Comparison of ENCODE assay signal across 1 cellular context in genomic region chr18:11501352-11501751, GRCh38.
TF ChIP-seq lines count a peak whose summit lies in the region.

No MANE protein-coding gene starts in this region.

TF ChIP-seq in HepG2, 621 proteins besides CTCF, POLR2A, EP300 and RAD21 (continued from another document and continues in another):
- TF ChIP-seq, protein P1, sequence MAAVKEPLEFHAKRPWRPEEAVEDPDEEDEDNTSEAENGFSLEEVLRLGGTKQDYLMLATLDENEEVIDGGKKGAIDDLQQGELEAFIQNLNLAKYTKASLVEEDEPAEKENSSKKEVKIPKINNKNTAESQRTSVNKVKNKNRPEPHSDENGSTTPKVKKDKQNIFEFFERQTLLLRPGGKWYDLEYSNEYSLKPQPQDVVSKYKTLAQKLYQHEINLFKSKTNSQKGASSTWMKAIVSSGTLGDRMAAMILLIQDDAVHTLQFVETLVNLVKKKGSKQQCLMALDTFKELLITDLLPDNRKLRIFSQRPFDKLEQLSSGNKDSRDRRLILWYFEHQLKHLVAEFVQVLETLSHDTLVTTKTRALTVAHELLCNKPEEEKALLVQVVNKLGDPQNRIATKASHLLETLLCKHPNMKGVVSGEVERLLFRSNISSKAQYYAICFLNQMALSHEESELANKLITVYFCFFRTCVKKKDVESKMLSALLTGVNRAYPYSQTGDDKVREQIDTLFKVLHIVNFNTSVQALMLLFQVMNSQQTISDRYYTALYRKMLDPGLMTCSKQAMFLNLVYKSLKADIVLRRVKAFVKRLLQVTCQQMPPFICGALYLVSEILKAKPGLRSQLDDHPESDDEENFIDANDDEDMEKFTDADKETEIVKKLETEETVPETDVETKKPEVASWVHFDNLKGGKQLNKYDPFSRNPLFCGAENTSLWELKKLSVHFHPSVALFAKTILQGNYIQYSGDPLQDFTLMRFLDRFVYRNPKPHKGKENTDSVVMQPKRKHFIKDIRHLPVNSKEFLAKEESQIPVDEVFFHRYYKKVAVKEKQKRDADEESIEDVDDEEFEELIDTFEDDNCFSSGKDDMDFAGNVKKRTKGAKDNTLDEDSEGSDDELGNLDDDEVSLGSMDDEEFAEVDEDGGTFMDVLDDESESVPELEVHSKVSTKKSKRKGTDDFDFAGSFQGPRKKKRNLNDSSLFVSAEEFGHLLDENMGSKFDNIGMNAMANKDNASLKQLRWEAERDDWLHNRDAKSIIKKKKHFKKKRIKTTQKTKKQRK (IDR thresholded peaks at IDR 0.05; ENCODE audit: low read length) = no peak
- TF ChIP-seq ZNF549 (CRISPR knock-in tag; IDR thresholded peaks at IDR 0.05) (no peak), SRF (IDR thresholded peaks at IDR 0.05; ENCODE audit: low read depth, low read length) (no peak), TEF (CRISPR knock-in tag; IDR thresholded peaks at IDR 0.05) (no peak), SMARCC2 (IDR thresholded peaks at IDR 0.05) (no peak), ZNF160 (CRISPR knock-in tag; IDR thresholded peaks at IDR 0.05) (no peak), ZNF644 (CRISPR knock-in tag; IDR thresholded peaks at IDR 0.05; ENCODE audit: low read depth) (peak; percentile 96), ZNF777 (CRISPR knock-in tag; IDR thresholded peaks at IDR 0.05) (no peak), CENPX (CRISPR knock-in tag; IDR thresholded peaks at IDR 0.05) (no peak), SETDB1 (CRISPR knock-in tag; IDR thresholded peaks at IDR 0.05; ENCODE audit: borderline replicate concordance) (no peak), HIVEP1 (CRISPR knock-in tag; IDR thresholded peaks at IDR 0.05) (no peak), POGZ (CRISPR knock-in tag; IDR thresholded peaks at IDR 0.05) (peak; percentile 19; the same call in 1 of the 2 replicates), ZNF7 (CRISPR knock-in tag; IDR thresholded peaks at IDR 0.05) (no peak), ATF1 (CRISPR knock-in tag; IDR thresholded peaks at IDR 0.05) (no peak), NFE2L2 (IDR thresholded peaks at IDR 0.05; ENCODE audit: low read length) (no peak), AGO1 (IDR thresholded peaks at IDR 0.05; ENCODE audit: low read depth, low read length, poor library complexity, severe bottlenecking) (no peak), NR2F6 (IDR thresholded peaks at IDR 0.05) (no peak), NR2F6 (CRISPR knock-in tag; IDR thresholded peaks at IDR 0.05) (peak; percentile 29; the same call in 1 of the 2 replicates), ZNF274 (CRISPR knock-in tag; IDR thresholded peaks at IDR 0.05) (no peak), PHB2 (IDR thresholded peaks at IDR 0.05; ENCODE audit: partially characterized antibody) (no peak), ZNF678 (CRISPR knock-in tag; IDR thresholded peaks at IDR 0.05) (no peak), ZNF317 (CRISPR knock-in tag; IDR thresholded peaks at IDR 0.05) (no peak), ZFP82 (CRISPR knock-in tag; IDR thresholded peaks at IDR 0.05; ENCODE audit: borderline replicate concordance) (no peak), SUZ12 (IDR thresholded peaks at IDR 0.05; ENCODE audit: low read depth, low read length) (no peak), ZMAT3 (CRISPR knock-in tag; conservative IDR thresholded peaks at IDR 0.05) (0 out of 2 replicates have a peak, but pooled peaks have one; percentile 1), ZBTB20 (CRISPR knock-in tag; IDR thresholded peaks at IDR 0.05; ENCODE audit: borderline replicate concordance, low read depth) (peak; percentile 37; the same call in 1 of the 2 replicates), ZC3H13 (CRISPR knock-in tag; IDR thresholded peaks at IDR 0.05) (no peak)
- TF ChIP-seq, protein P2, sequence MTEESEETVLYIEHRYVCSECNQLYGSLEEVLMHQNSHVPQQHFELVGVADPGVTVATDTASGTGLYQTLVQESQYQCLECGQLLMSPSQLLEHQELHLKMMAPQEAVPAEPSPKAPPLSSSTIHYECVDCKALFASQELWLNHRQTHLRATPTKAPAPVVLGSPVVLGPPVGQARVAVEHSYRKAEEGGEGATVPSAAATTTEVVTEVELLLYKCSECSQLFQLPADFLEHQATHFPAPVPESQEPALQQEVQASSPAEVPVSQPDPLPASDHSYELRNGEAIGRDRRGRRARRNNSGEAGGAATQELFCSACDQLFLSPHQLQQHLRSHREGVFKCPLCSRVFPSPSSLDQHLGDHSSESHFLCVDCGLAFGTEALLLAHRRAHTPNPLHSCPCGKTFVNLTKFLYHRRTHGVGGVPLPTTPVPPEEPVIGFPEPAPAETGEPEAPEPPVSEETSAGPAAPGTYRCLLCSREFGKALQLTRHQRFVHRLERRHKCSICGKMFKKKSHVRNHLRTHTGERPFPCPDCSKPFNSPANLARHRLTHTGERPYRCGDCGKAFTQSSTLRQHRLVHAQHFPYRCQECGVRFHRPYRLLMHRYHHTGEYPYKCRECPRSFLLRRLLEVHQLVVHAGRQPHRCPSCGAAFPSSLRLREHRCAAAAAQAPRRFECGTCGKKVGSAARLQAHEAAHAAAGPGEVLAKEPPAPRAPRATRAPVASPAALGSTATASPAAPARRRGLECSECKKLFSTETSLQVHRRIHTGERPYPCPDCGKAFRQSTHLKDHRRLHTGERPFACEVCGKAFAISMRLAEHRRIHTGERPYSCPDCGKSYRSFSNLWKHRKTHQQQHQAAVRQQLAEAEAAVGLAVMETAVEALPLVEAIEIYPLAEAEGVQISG (CRISPR knock-in tag; IDR thresholded peaks at IDR 0.05) = no peak
- TF ChIP-seq, protein P3, sequence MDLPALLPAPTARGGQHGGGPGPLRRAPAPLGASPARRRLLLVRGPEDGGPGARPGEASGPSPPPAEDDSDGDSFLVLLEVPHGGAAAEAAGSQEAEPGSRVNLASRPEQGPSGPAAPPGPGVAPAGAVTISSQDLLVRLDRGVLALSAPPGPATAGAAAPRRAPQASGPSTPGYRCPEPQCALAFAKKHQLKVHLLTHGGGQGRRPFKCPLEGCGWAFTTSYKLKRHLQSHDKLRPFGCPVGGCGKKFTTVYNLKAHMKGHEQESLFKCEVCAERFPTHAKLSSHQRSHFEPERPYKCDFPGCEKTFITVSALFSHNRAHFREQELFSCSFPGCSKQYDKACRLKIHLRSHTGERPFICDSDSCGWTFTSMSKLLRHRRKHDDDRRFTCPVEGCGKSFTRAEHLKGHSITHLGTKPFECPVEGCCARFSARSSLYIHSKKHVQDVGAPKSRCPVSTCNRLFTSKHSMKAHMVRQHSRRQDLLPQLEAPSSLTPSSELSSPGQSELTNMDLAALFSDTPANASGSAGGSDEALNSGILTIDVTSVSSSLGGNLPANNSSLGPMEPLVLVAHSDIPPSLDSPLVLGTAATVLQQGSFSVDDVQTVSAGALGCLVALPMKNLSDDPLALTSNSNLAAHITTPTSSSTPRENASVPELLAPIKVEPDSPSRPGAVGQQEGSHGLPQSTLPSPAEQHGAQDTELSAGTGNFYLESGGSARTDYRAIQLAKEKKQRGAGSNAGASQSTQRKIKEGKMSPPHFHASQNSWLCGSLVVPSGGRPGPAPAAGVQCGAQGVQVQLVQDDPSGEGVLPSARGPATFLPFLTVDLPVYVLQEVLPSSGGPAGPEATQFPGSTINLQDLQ (CRISPR knock-in tag; IDR thresholded peaks at IDR 0.05) = no peak
- TF ChIP-seq, protein P4, sequence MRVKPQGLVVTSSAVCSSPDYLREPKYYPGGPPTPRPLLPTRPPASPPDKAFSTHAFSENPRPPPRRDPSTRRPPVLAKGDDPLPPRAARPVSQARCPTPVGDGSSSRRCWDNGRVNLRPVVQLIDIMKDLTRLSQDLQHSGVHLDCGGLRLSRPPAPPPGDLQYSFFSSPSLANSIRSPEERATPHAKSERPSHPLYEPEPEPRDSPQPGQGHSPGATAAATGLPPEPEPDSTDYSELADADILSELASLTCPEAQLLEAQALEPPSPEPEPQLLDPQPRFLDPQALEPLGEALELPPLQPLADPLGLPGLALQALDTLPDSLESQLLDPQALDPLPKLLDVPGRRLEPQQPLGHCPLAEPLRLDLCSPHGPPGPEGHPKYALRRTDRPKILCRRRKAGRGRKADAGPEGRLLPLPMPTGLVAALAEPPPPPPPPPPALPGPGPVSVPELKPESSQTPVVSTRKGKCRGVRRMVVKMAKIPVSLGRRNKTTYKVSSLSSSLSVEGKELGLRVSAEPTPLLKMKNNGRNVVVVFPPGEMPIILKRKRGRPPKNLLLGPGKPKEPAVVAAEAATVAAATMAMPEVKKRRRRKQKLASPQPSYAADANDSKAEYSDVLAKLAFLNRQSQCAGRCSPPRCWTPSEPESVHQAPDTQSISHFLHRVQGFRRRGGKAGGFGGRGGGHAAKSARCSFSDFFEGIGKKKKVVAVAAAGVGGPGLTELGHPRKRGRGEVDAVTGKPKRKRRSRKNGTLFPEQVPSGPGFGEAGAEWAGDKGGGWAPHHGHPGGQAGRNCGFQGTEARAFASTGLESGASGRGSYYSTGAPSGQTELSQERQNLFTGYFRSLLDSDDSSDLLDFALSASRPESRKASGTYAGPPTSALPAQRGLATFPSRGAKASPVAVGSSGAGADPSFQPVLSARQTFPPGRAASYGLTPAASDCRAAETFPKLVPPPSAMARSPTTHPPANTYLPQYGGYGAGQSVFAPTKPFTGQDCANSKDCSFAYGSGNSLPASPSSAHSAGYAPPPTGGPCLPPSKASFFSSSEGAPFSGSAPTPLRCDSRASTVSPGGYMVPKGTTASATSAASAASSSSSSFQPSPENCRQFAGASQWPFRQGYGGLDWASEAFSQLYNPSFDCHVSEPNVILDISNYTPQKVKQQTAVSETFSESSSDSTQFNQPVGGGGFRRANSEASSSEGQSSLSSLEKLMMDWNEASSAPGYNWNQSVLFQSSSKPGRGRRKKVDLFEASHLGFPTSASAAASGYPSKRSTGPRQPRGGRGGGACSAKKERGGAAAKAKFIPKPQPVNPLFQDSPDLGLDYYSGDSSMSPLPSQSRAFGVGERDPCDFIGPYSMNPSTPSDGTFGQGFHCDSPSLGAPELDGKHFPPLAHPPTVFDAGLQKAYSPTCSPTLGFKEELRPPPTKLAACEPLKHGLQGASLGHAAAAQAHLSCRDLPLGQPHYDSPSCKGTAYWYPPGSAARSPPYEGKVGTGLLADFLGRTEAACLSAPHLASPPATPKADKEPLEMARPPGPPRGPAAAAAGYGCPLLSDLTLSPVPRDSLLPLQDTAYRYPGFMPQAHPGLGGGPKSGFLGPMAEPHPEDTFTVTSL (CRISPR knock-in tag; IDR thresholded peaks at IDR 0.05; ENCODE audit: borderline replicate concordance) = no peak
- TF ChIP-seq, protein P5, sequence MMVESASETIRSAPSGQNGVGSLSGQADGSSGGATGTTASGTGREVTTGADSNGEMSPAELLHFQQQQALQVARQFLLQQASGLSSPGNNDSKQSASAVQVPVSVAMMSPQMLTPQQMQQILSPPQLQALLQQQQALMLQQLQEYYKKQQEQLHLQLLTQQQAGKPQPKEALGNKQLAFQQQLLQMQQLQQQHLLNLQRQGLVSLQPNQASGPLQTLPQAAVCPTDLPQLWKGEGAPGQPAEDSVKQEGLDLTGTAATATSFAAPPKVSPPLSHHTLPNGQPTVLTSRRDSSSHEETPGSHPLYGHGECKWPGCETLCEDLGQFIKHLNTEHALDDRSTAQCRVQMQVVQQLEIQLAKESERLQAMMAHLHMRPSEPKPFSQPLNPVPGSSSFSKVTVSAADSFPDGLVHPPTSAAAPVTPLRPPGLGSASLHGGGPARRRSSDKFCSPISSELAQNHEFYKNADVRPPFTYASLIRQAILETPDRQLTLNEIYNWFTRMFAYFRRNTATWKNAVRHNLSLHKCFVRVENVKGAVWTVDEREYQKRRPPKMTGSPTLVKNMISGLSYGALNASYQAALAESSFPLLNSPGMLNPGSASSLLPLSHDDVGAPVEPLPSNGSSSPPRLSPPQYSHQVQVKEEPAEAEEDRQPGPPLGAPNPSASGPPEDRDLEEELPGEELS (CRISPR knock-in tag; IDR thresholded peaks at IDR 0.05) = peak; percentile 38; the same call in 1 of the 2 replicates
- TF ChIP-seq, protein P6, sequence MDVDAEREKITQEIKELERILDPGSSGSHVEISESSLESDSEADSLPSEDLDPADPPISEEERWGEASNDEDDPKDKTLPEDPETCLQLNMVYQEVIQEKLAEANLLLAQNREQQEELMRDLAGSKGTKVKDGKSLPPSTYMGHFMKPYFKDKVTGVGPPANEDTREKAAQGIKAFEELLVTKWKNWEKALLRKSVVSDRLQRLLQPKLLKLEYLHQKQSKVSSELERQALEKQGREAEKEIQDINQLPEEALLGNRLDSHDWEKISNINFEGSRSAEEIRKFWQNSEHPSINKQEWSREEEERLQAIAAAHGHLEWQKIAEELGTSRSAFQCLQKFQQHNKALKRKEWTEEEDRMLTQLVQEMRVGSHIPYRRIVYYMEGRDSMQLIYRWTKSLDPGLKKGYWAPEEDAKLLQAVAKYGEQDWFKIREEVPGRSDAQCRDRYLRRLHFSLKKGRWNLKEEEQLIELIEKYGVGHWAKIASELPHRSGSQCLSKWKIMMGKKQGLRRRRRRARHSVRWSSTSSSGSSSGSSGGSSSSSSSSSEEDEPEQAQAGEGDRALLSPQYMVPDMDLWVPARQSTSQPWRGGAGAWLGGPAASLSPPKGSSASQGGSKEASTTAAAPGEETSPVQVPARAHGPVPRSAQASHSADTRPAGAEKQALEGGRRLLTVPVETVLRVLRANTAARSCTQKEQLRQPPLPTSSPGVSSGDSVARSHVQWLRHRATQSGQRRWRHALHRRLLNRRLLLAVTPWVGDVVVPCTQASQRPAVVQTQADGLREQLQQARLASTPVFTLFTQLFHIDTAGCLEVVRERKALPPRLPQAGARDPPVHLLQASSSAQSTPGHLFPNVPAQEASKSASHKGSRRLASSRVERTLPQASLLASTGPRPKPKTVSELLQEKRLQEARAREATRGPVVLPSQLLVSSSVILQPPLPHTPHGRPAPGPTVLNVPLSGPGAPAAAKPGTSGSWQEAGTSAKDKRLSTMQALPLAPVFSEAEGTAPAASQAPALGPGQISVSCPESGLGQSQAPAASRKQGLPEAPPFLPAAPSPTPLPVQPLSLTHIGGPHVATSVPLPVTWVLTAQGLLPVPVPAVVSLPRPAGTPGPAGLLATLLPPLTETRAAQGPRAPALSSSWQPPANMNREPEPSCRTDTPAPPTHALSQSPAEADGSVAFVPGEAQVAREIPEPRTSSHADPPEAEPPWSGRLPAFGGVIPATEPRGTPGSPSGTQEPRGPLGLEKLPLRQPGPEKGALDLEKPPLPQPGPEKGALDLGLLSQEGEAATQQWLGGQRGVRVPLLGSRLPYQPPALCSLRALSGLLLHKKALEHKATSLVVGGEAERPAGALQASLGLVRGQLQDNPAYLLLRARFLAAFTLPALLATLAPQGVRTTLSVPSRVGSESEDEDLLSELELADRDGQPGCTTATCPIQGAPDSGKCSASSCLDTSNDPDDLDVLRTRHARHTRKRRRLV (CRISPR knock-in tag; IDR thresholded peaks at IDR 0.05) = no peak
- TF ChIP-seq, protein P7, sequence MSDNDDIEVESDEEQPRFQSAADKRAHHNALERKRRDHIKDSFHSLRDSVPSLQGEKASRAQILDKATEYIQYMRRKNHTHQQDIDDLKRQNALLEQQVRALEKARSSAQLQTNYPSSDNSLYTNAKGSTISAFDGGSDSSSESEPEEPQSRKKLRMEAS (IDR thresholded peaks at IDR 0.05) = peak; percentile 85
